ENCODE assay signal across 8 cellular contexts in genomic region chr4:47836655-47837581, GRCh38. TPM values are rescaled to one million over a fixed set of nuclear protein-coding genes. Genes with fewer than 3 reads are reported as not detected.
DNase-seq lines count a peak whose midpoint lies in the region; ATAC-seq and TF ChIP-seq lines count a peak whose summit lies in the region.

No MANE protein-coding gene starts in this region.

- no peaks in the 10 kb centered on the region for H3K27me3 ChIP-seq in body of pancreas

- no peak for TF ChIP-seq POLR2A in body of pancreas (IDR thresholded peaks at IDR 0.05)

- intact Hi-C loops in body of pancreas (cut with DNase I) = loop anchor here (10.0 kb wide), 1 partner anchor 132 kb away; no protein-coding TSS in a partner anchor

- no peak overlapping the region for H3K27ac ChIP-seq in body of pancreas

- ATAC-seq in HG02678 (IDR thresholded peaks at IDR 0.05; ENCODE audit: unreplicated experiment) (peak; percentile 76), body of pancreas (peak; percentile 94)

- DNase-seq in GM13976 (ENCODE audit: low spot score) (peak; percentile 76), NCI-H1092 treated with DMSO at 0.1 percent for 48 hours (lab: John Stamatoyannopoulos, UW) (peak; percentile 81), T-helper 9 cell (peak; percentile 38), body of pancreas (peak; percentile 79 to 88 (median 84)), iPS DF 4.7 (ENCODE audit: extremely low read depth, low spot score) (peak; percentile 68), retina (peak; percentile 86), NCI-H128 (lab: John Stamatoyannopoulos, UW; ENCODE audit: unreplicated experiment) (no peak)

- WGBS in body of pancreas, 2 donors = 0 to 2% methylated on average over 7 to 54 of the region's 54 CpGs

- H3K9me3 ChIP-seq in body of pancreas = no peaks in the 10 kb centered on the region

- in situ Hi-C loops in GM13976 (cut with MboI; ENCODE audit: low sequenced_read_pairs, unreplicated experiment) = loop anchor here (10.0 kb wide), 1 partner anchor 122 kb away; no protein-coding TSS in a partner anchor

- H3K4me1 ChIP-seq in body of pancreas = peaks cover 27% of the 10 kb centered on the region

- peak overlapping the region; percentile 21 to 24 for H3K4me3 ChIP-seq in body of pancreas

- no peaks in the 10 kb centered on the region for H3K36me3 ChIP-seq in body of pancreas (replicated peaks in 1 of 2; ENCODE audit: insufficient read depth in 1 of 2, low read depth in 2 of 2)

- TF ChIP-seq CTCF in GM13976 (IDR thresholded peaks at IDR 0.05; ENCODE audit: borderline replicate concordance, control extremely low read depth, extremely low read depth, insufficient read depth, missing control alignments) (peak; percentile 78), body of pancreas (IDR thresholded peaks at IDR 0.05) (peak; percentile 57 to 84 (median 71))

RNA-seq across cellular contexts. Expression of gene CORIN, which starts 0.9 kb away (rescaled TPM):
- 1 to 10 TPM in 1 of 2 donors, under 1 TPM in 1; 0.33 to 1.3 TPM for total RNA-seq in body of pancreas
